15 cellular contexts compared by ENCODE assay signal in the genomic region with DNA sequence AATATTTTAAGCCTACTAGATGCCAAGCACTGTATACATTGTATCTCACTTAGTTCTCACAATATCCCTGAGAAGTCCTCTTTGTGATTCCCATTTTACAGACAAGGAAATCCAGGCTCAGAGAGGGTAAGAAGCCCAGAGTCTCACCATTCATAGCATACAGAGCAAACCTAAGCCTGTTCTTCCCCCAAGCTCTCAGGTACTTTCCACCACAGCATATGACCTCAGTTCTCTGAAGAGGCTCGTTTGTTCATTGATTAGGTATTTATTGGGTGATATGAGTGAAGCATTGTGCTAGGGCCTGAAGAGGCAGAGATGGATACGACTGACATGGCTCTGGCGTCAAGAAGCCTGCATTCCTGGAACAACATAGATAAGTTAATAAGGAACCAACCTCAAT.
A peak's percentile ranks its signal among the peaks of the same experiment; 100 is the strongest.
DNase-seq lines count a peak whose midpoint lies in the region; ATAC-seq and TF ChIP-seq lines count a peak whose summit lies in the region.
"Had no signal": no experiment of that assay in that cellular context is flagged by ENCODE, and none has a peak within 500 bp of the region (broad histone marks: within the 10 kb centered on the region; RNA-seq: fewer than 3 reads in every experiment).

No MANE protein-coding gene starts in this region.

- 84% methylated on average over 3 of the region's 3 CpGs for WGBS in esophagus muscularis mucosa

- H3K27me3 ChIP-seq in ascending aorta (no peaks in the 10 kb centered on the region), esophagus muscularis mucosa (no peaks in the 10 kb centered on the region), tibial artery (no peaks in the 10 kb centered on the region)

- ATAC-seq in left ventricle myocardium superior (peak; percentile 17), Right ventricle myocardium inferior (no peak), HG02981 (IDR thresholded peaks at IDR 0.05; ENCODE audit: unreplicated experiment) (no peak), HG03045 (IDR thresholded peaks at IDR 0.05; ENCODE audit: unreplicated experiment) (no peak)
- ATAC-seq: CD8-positive, alpha-beta T cell had no signal

- intact Hi-C loops in left ventricle myocardium superior (cut with micrococcal nuclease) (no loop called here), Right ventricle myocardium inferior (cut with DNase I) (no loop called here), ascending aorta (cut with DNase I) (no loop called here), esophagus muscularis mucosa (cut with DNase I) (no loop called here), tibial artery (cut with DNase I; ENCODE audit: low total_unique reads) (no loop called here)

- no peak for TF ChIP-seq EP300 in esophagus muscularis mucosa (IDR thresholded peaks at IDR 0.05)

- no peak for TF ChIP-seq CTCF in ascending aorta (IDR thresholded peaks at IDR 0.05)
- no peak for TF ChIP-seq CTCF in esophagus muscularis mucosa (IDR thresholded peaks at IDR 0.05)
- TF ChIP-seq CTCF in tibial artery (IDR thresholded peaks at IDR 0.05) = no peak

- H3K9me3 ChIP-seq in ascending aorta (no peaks in the 10 kb centered on the region), esophagus muscularis mucosa (no peaks in the 10 kb centered on the region), tibial artery (no peaks in the 10 kb centered on the region)
- H3K9me3 ChIP-seq: Caco-2, HAP-1 had no signal

- no peak for TF ChIP-seq POLR2A in esophagus muscularis mucosa (IDR thresholded peaks at IDR 0.05; ENCODE audit: low read depth)

- H3K4me3 ChIP-seq in ascending aorta (no peak overlapping the region), esophagus muscularis mucosa (no peak overlapping the region), tibial artery (no peak overlapping the region)
- H3K4me3 ChIP-seq: HAP-1 had no signal

- no peak for DNase-seq in left ventricle myocardium superior
- no peak for DNase-seq in Right ventricle myocardium inferior (ENCODE audit: missing footprints)
- no peak for DNase-seq in ascending aorta (ENCODE audit: low spot score in 2 of 2)
- no peak for DNase-seq in esophagus muscularis mucosa (ENCODE audit: extremely low spot score)
- no peak for DNase-seq in tibial artery
- no peak for DNase-seq in NCI-H510A treated with DMSO at 0.1 percent for 48 hours (lab: John Stamatoyannopoulos, UW)
- DNase-seq: Caco-2; CD8-positive, alpha-beta T cell; DND-41; GDM1; IMR-90 had no signal

- H3K4me1 ChIP-seq in ascending aorta (peaks cover 0 to 26% of the 10 kb centered on the region in 2 donors), esophagus muscularis mucosa (peaks cover 3 to 41% (median 27%) of the 10 kb centered on the region in 4 donors), tibial artery (peaks cover 0 to 57% (median 4%) of the 10 kb centered on the region in 4 donors)
- H3K4me1 ChIP-seq: Caco-2, HAP-1 had no signal

- H3K36me3 ChIP-seq in ascending aorta (peaks cover 45 to 91% of the 10 kb centered on the region in 2 donors), esophagus muscularis mucosa (peaks cover 0 to 66% (median 21%) of the 10 kb centered on the region in 4 donors), tibial artery (peaks cover 64 to 79% (median 67%) of the 10 kb centered on the region in 3 donors)
- H3K36me3 ChIP-seq: HAP-1 had no signal

- peak overlapping the region; percentile 48 to 61 for H3K27ac ChIP-seq in ascending aorta
- H3K27ac ChIP-seq in esophagus muscularis mucosa (replicated peaks in 1 of 4) = peak overlapping the region in 3 of 4 donors; percentile 68 to 72 (median 69)
- peak overlapping the region; percentile 52 to 65 for H3K27ac ChIP-seq in tibial artery
- H3K27ac ChIP-seq: 22Rv1 had no signal
